In genomic region chr1:201643835-201644104, GRCh38 we compare ENCODE assay signal across 1 cellular context.
TF ChIP-seq lines count a peak whose summit lies in the region.

No MANE protein-coding gene starts in this region.

TF ChIP-seq in SK-N-SH treated with all-trans-retinoic acid at 6 μM for 48 hours, 23 proteins besides CTCF, POLR2A, EP300 and RAD21 (continued from another document):
- TF ChIP-seq CREB5 (CRISPR knock-in tag; IDR thresholded peaks at IDR 0.05; ENCODE audit: low read depth) (no peak), ZNF565 (CRISPR knock-in tag; conservative IDR thresholded peaks at IDR 0.05; ENCODE audit: low read depth) (no peak), ZFP30 (CRISPR knock-in tag; IDR thresholded peaks at IDR 0.05) (no peak), TOX (CRISPR knock-in tag; IDR thresholded peaks at IDR 0.05; ENCODE audit: borderline replicate concordance) (no peak)
